1 cellular context compared by ENCODE assay signal in genomic region chr17:11997972-11998233, GRCh38.
TF ChIP-seq lines count a peak whose summit lies in the region.

No MANE protein-coding gene starts in this region.

TF ChIP-seq in H1, 55 proteins besides CTCF, POLR2A, EP300 and RAD21:
- no peak for TF ChIP-seq CBX5 (IDR thresholded peaks at IDR 0.05; ENCODE audit: low read depth, low read length)
- TF ChIP-seq FOSL1 (IDR thresholded peaks at IDR 0.05; ENCODE audit: insufficient read depth, low read depth, low read length), result no peak
- TF ChIP-seq TAF7 (optimal IDR thresholded peaks at IDR 0.05; ENCODE audit: borderline replicate concordance, low read depth, low read length), result no peak
- no peak for TF ChIP-seq POU5F1 (IDR thresholded peaks at IDR 0.05; ENCODE audit: low read depth, low read length)
- TF ChIP-seq POLR2AphosphoS5 (IDR thresholded peaks at IDR 0.05; ENCODE audit: low read depth, low read length), result no peak
- no peak for TF ChIP-seq KDM5A (IDR thresholded peaks at IDR 0.05; ENCODE audit: low read length)
- TF ChIP-seq JUN (IDR thresholded peaks at IDR 0.05; ENCODE audit: low read depth, low read length), result no peak
- no peak for TF ChIP-seq KDM4A (IDR thresholded peaks at IDR 0.05; ENCODE audit: low read depth, low read length, severe bottlenecking)
- TF ChIP-seq HDAC2 (IDR thresholded peaks at IDR 0.05; ENCODE audit: borderline replicate concordance in 1 of 2, low read depth in 2 of 2, low read length in 2 of 2), result no peak
- TF ChIP-seq EGR1 (IDR thresholded peaks at IDR 0.05; ENCODE audit: borderline replicate concordance, low read depth, low read length), result no peak
- TF ChIP-seq SIN3A (conservative IDR thresholded peaks at IDR 0.05 in 1 of 2, IDR thresholded peaks at IDR 0.05 in 1 of 2; ENCODE audit: low read depth in 1 of 2, low read length in 2 of 2), result no peak
- no peak for TF ChIP-seq CHD1 (IDR thresholded peaks at IDR 0.05; ENCODE audit: low read depth, low read length)
- TF ChIP-seq SP4 (IDR thresholded peaks at IDR 0.05; ENCODE audit: low read length), result no peak
- TF ChIP-seq CEBPB (IDR thresholded peaks at IDR 0.05; ENCODE audit: low read depth, low read length), result no peak
- no peak for TF ChIP-seq CTBP2 (IDR thresholded peaks at IDR 0.05; ENCODE audit: borderline replicate concordance, insufficient read depth, insufficient read length, low read length)
- TF ChIP-seq GTF2F1 (IDR thresholded peaks at IDR 0.05; ENCODE audit: borderline replicate concordance, low read depth, low read length), result no peak
